Comparison of ENCODE assay signal across 22 cellular contexts in genomic region chr3:49699281-49699723, GRCh38. TPM values are rescaled to one million over a fixed set of nuclear protein-coding genes. Genes with fewer than 3 reads are reported as not detected.
"Had no signal": no experiment of that assay in that cellular context is flagged by ENCODE, and none has a peak within 500 bp of the region (broad histone marks: within the 10 kb centered on the region; RNA-seq: fewer than 3 reads in every experiment).

No MANE protein-coding gene starts in this region.

- H3K27ac ChIP-seq: neutrophil, sigmoid colon, VCaP had no signal

- H3K9me3 ChIP-seq: neutrophil, sigmoid colon had no signal

- DNase-seq: activated CD4-positive, alpha-beta T cell treated with anti-CD3 and anti-CD28 coated beads for 36 hours; activated CD8-positive, alpha-beta memory T cell treated with anti-CD3 and anti-CD28 coated beads, Interleukin-2, amount 50 U/mL, for 48 hours; activated CD8-positive, alpha-beta T cell treated with anti-CD3 and anti-CD28 coated beads, Interleukin-2, amount 10 ng/mL, durations not matched to agents 7 days and 5 days; activated naive CD4-positive, alpha-beta T cell treated with Interleukin-2 at 50 U/mL for 16 hours; activated naive CD8-positive, alpha-beta T cell treated with anti-CD3 and anti-CD28 coated beads, Interleukin-2, amount 50 U/mL, for 24 hours; central memory CD4-positive, alpha-beta T cell; effector CD4-positive, alpha-beta T cell; midbrain; naive thymus-derived CD8-positive, alpha-beta T cell; sigmoid colon; stimulated activated CD4-positive, alpha-beta T cell treated with anti-CD3 and anti-CD28 coated beads, Interleukin-2, amount 100 ng/mL, for 48 hours; stimulated activated naive CD4-positive, alpha-beta T cell treated with Interleukin-2 at 50 U/mL for 16 hours; T-helper 9 cell; trophoblast cell had no signal

- H3K4me3 ChIP-seq: coronary artery, lung, sigmoid colon had no signal

- ATAC-seq: activated CD4-positive, alpha-beta T cell treated with anti-CD3 and anti-CD28 coated beads for 36 hours; activated CD8-positive, alpha-beta T cell treated with anti-CD3 and anti-CD28 coated beads, Interleukin-2, amount 10 ng/mL, durations not matched to agents 7 days and 5 days; activated naive CD8-positive, alpha-beta T cell treated with anti-CD3 and anti-CD28 coated beads, Interleukin-2, amount 50 U/mL, for 24 hours; naive thymus-derived CD8-positive, alpha-beta T cell had no signal

- H3K27me3 ChIP-seq: neutrophil, sigmoid colon had no signal

RNA-seq across cellular contexts. Expression of gene AMIGO3, which starts 20.2 kb away (rescaled TPM):
- total RNA-seq: endothelial cell of umbilical vein, frontal cortex, kidney epithelial cell, posterior vena cava had no signal
